ENCODE assay signal across 18 cellular contexts in the genomic region with DNA sequence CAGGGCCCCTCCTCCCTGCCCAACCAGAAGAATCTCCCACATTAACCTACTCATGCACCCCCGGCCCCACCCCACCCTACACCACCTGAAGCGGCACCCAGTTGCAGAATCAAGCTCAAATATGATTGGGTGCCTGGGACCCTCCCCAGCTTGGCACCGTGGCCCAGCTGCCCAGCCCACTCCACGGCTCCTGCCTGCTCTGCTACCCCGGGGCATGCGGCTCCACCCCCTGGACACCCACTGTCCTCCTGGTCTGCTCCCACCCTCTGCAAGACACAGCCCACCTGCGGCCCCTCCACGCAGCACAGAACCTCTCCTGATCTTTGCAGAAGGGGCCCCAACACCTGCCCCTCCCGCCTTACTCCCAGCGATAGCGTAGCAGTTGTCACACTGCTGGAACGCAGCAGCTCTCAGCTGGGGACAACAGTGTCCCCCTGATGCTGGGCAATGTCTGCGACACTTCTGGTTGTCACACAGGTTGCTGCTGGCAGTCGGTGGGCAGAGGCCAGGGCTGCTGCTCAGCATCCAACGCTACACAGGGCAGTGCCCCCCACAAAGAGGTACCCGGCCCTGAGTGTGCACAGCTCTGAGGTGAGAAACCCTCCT. TPM values are rescaled to one million over a fixed set of nuclear protein-coding genes. Genes with fewer than 3 reads are reported as not detected.
A peak's percentile ranks its signal among the peaks of the same experiment; 100 is the strongest.
DNase-seq lines count a peak whose midpoint lies in the region; ATAC-seq and TF ChIP-seq lines count a peak whose summit lies in the region.
"Had no signal": no experiment of that assay in that cellular context is flagged by ENCODE, and none has a peak within 500 bp of the region (broad histone marks: within the 10 kb centered on the region; RNA-seq: fewer than 3 reads in every experiment).

No MANE protein-coding gene starts in this region.

- TF ChIP-seq CTCF in CD14-positive monocyte (IDR thresholded peaks at IDR 0.05) = no peak
- TF ChIP-seq CTCF in heart left ventricle (IDR thresholded peaks at IDR 0.05) = no peak

- H3K4me3 ChIP-seq in CD4-positive, CD25-positive, alpha-beta regulatory T cell (ENCODE audit: low read depth, low read length) = no peak overlapping the region
- no peak overlapping the region for H3K4me3 ChIP-seq in heart left ventricle

- H3K27me3 ChIP-seq in CD4-positive, CD25-positive, alpha-beta regulatory T cell (ENCODE audit: control insufficient read depth, insufficient read depth, low read length) = no peaks in the 10 kb centered on the region
- no peaks in the 10 kb centered on the region for H3K27me3 ChIP-seq in heart left ventricle
- H3K27me3 ChIP-seq: BE2C had no signal

- H3K4me1 ChIP-seq in CD4-positive, CD25-positive, alpha-beta regulatory T cell (ENCODE audit: control insufficient read depth, insufficient read depth, low read length, poor library complexity, severe bottlenecking) = no peaks in the 10 kb centered on the region
- peaks cover 0 to 36% (median 4%) of the 10 kb centered on the region in 12 donors for H3K4me1 ChIP-seq in heart left ventricle

- peaks cover 0 to 2% (median 0%) of the 10 kb centered on the region in 3 donors for H3K27me3 Mint-ChIP-seq in CD14-positive monocyte (ENCODE audit: low read depth in 3 of 3)
- no peaks in the 10 kb centered on the region for H3K27me3 Mint-ChIP-seq in CD4-positive, CD25-positive, alpha-beta regulatory T cell
- no peaks in the 10 kb centered on the region for H3K27me3 Mint-ChIP-seq in activated naive CD8-positive, alpha-beta T cell treated with anti-CD3 and anti-CD28 coated beads for 36 hours
- H3K27me3 Mint-ChIP-seq: CD4-positive, alpha-beta memory T cell; IgD-negative memory B cell had no signal

- H3K9me3 ChIP-seq in CD4-positive, CD25-positive, alpha-beta regulatory T cell (ENCODE audit: control insufficient read depth in 2 of 2, low read length in 2 of 2) = no peaks in the 10 kb centered on the region
- no peaks in the 10 kb centered on the region for H3K9me3 ChIP-seq in heart left ventricle
- H3K9me3 ChIP-seq: BE2C had no signal

- no peak for ATAC-seq in CD4-positive, CD25-positive, alpha-beta regulatory T cell (ENCODE audit: low read depth in 2 of 2)
- ATAC-seq in heart left ventricle (peak; percentile 86 to 92 (median 90)), left ventricle myocardium superior (peak; percentile 83), GM21381 (IDR thresholded peaks at IDR 0.05; ENCODE audit: unreplicated experiment) (no peak)

- no peak for TF ChIP-seq POLR2A in heart left ventricle (IDR thresholded peaks at IDR 0.05)

- H3K4me3 Mint-ChIP-seq in CD14-positive monocyte = no peak overlapping the region
- H3K4me3 Mint-ChIP-seq in CD4-positive, CD25-positive, alpha-beta regulatory T cell = no peak overlapping the region
- no peak overlapping the region for H3K4me3 Mint-ChIP-seq in activated naive CD8-positive, alpha-beta T cell treated with anti-CD3 and anti-CD28 coated beads for 36 hours
- H3K4me3 Mint-ChIP-seq: CD4-positive, alpha-beta memory T cell; H9; IgD-negative memory B cell had no signal

- H3K4me1 Mint-ChIP-seq in CD14-positive monocyte = no peaks in the 10 kb centered on the region
- H3K4me1 Mint-ChIP-seq in CD4-positive, CD25-positive, alpha-beta regulatory T cell = no peaks in the 10 kb centered on the region
- H3K4me1 Mint-ChIP-seq in activated naive CD8-positive, alpha-beta T cell treated with anti-CD3 and anti-CD28 coated beads for 36 hours = no peaks in the 10 kb centered on the region
- H3K4me1 Mint-ChIP-seq: IgD-negative memory B cell had no signal

- peak overlapping the region in 4 of 7 donors; percentile 42 to 81 (median 66) for H3K27ac Mint-ChIP-seq in CD14-positive monocyte
- peak overlapping the region in 2 of 3 donors; percentile 11 to 74 for H3K27ac Mint-ChIP-seq in CD4-positive, CD25-positive, alpha-beta regulatory T cell
- no peak overlapping the region for H3K27ac Mint-ChIP-seq in activated naive CD8-positive, alpha-beta T cell treated with anti-CD3 and anti-CD28 coated beads for 36 hours
- H3K27ac Mint-ChIP-seq: IgD-negative memory B cell had no signal

- H3K27ac ChIP-seq in CD4-positive, CD25-positive, alpha-beta regulatory T cell (ENCODE audit: insufficient read depth, low read length, poor library complexity, severe bottlenecking) = no peak overlapping the region
- H3K27ac ChIP-seq in heart left ventricle = peak overlapping the region in 1 of 12 donors; percentile 19

- peaks cover 78 to 99% of the 10 kb centered on the region in 2 donors for H3K36me3 Mint-ChIP-seq in CD14-positive monocyte
- H3K36me3 Mint-ChIP-seq in CD4-positive, CD25-positive, alpha-beta regulatory T cell = peaks cover 28% of the 10 kb centered on the region
- H3K36me3 Mint-ChIP-seq in activated naive CD8-positive, alpha-beta T cell treated with anti-CD3 and anti-CD28 coated beads for 36 hours = no peaks in the 10 kb centered on the region

- intact Hi-C loops in CD14-positive monocyte (cut with micrococcal nuclease) = no loop called here
- intact Hi-C loops in heart left ventricle (cut with DNase I) = loop anchor here in 1 of 10 donors (5.0 kb wide), 1 partner anchor 54 kb away; no protein-coding TSS in a partner anchor
- intact Hi-C loops in left ventricle myocardium superior (cut with micrococcal nuclease) = no loop called here

- DNase-seq in CD14-positive monocyte (ENCODE audit: low spot score) = no peak
- DNase-seq in CD4-positive, CD25-positive, alpha-beta regulatory T cell = no peak
- DNase-seq in heart left ventricle = peak in 4 of 5 donors; percentile 59 to 84 (median 67)
- peak; percentile 79 for DNase-seq in left ventricle myocardium superior
- no peak for DNase-seq in NCI-H1930 (lab: John Stamatoyannopoulos, UW)
- no peak for DNase-seq in activated naive CD8-positive, alpha-beta T cell treated with anti-CD3 and anti-CD28 coated beads for 36 hours
- DNase-seq in stimulated activated CD4-positive, alpha-beta T cell treated with anti-CD3 and anti-CD28 coated beads, Interleukin-2, amount 100 ng/mL, for 24 hours = no peak
- DNase-seq: ACHN; BE2C; C1 segment of cervical spinal cord; CD4-positive, alpha-beta memory T cell; DMS153; DMS79; GDM1; GOT3; H9 had no signal

- 54 to 64% (median 60%) methylated on average over 15 to 16 of the region's 16 CpGs for WGBS in heart left ventricle, 4 donors

- no peaks in the 10 kb centered on the region for H3K9me3 Mint-ChIP-seq in CD14-positive monocyte
- H3K9me3 Mint-ChIP-seq in CD4-positive, CD25-positive, alpha-beta regulatory T cell = no peaks in the 10 kb centered on the region
- no peaks in the 10 kb centered on the region for H3K9me3 Mint-ChIP-seq in activated naive CD8-positive, alpha-beta T cell treated with anti-CD3 and anti-CD28 coated beads for 36 hours
- H3K9me3 Mint-ChIP-seq: CD4-positive, alpha-beta memory T cell; H9; IgD-negative memory B cell had no signal

- peaks cover 19% of the 10 kb centered on the region for H3K36me3 ChIP-seq in CD4-positive, CD25-positive, alpha-beta regulatory T cell (ENCODE audit: control insufficient read depth, insufficient read depth, low read length)
- peaks cover 0 to 99% (median 85%) of the 10 kb centered on the region in 9 donors for H3K36me3 ChIP-seq in heart left ventricle

RNA-seq across cellular contexts. Expression of a gene that starts 32.0 kb away (rescaled TPM):
- polyA plus RNA-seq in CD14-positive monocyte (1 to 10 TPM; 1.9 to 2.5 TPM), heart left ventricle (under 1 TPM; 0.15 to 0.34 TPM)
- total RNA-seq in CD4-positive, CD25-positive, alpha-beta regulatory T cell = 6.4 TPM
- 1 to 10 TPM; 3.0 to 8.0 (median 5.0) TPM for polyA plus RNA-seq in CD4-positive, CD25-positive, alpha-beta regulatory T cell
- total RNA-seq in heart left ventricle (1 to 10 TPM in 2 of 9 donors, under 1 TPM in 6, not detected in 1; 0.12 to 2.0 (median 0.55) TPM), left ventricle myocardium superior (0.32 TPM)
- 1 to 10 TPM; 2.2 to 3.2 TPM for total RNA-seq in activated naive CD8-positive, alpha-beta T cell treated with anti-CD3 and anti-CD28 coated beads for 36 hours

RNA-seq across cellular contexts. Expression of a gene that starts 58.4 kb away (rescaled TPM):
- polyA plus RNA-seq in CD14-positive monocyte (1 to 10 TPM; 5.6 to 7.0 TPM), heart left ventricle (10 to 100 TPM; 20.9 to 38.5 TPM)
- 16.7 TPM for total RNA-seq in CD4-positive, CD25-positive, alpha-beta regulatory T cell
- 1 to 10 TPM in 3 of 4 donors, under 1 TPM in 1; 0.32 to 4.5 (median 3.1) TPM for polyA plus RNA-seq in CD4-positive, CD25-positive, alpha-beta regulatory T cell
- total RNA-seq in heart left ventricle (100 to 1,000 TPM in 1 of 9 donors, 10 to 100 TPM in 8; 33.0 to 116 (median 51.9) TPM), left ventricle myocardium superior (81.7 TPM)
- total RNA-seq in activated naive CD8-positive, alpha-beta T cell treated with anti-CD3 and anti-CD28 coated beads for 36 hours = 10 to 100 TPM; 12.8 to 15.4 TPM

Comparison
In these comparisons a context has a peak if more than half of its experiments do, and no peak if none do; other contexts are left out.
1. DNase-seq: peak in heart left ventricle (4 of 5) and left ventricle myocardium superior (single experiment); none in CD14-positive monocyte (single experiment), CD4-positive, CD25-positive, alpha-beta regulatory T cell (0 of 3), NCI-H1930 (0 of 2), activated naive CD8-positive, alpha-beta T cell treated with anti-CD3 and anti-CD28 coated beads for 36 hours (single experiment) and stimulated activated CD4-positive, alpha-beta T cell treated with anti-CD3 and anti-CD28 coated beads, Interleukin-2, amount 100 ng/mL, for 24 hours (0 of 2).
2. ATAC-seq: peak in heart left ventricle (4 of 4) and left ventricle myocardium superior (single experiment); none in CD4-positive, CD25-positive, alpha-beta regulatory T cell (0 of 2) and GM21381 (single experiment).